29 cellular contexts compared by ENCODE assay signal in the genomic region with DNA sequence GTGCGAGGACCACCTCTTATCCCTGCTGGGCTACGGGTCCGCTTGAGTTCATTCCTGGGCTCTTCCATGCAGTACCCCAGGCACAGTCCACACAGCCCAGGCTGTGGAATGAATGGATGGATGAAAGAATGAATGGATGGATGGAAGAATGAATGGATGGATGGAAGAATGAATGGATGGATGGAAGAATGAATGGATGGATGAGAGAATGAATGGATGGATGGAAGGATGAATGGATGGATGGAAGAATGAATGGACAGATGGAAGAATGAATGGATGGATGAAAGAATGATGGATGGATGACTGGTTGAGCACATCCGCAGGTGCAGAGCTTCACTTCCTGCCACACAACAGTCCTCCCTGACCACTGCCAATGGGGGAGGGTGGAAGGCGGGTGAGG.
"Had no signal": no experiment of that assay in that cellular context is flagged by ENCODE, and none has a peak within 500 bp of the region (broad histone marks: within the 10 kb centered on the region; RNA-seq: fewer than 3 reads in every experiment).

No MANE protein-coding gene starts in this region.

- H3K9me3 ChIP-seq: SJSA1, SK-N-SH had no signal

- H3K4me3 ChIP-seq: PC-9, SJSA1 had no signal

- H3K4me1 ChIP-seq: SJSA1 had no signal

- ATAC-seq: activated T-cell treated with anti-CD3 and anti-CD28 coated beads, Interleukin-2, amount 50 U/mL, for 4 hours had no signal

- DNase-seq: activated CD4-positive, alpha-beta memory T cell treated with anti-CD3 and anti-CD28 coated beads for 36 hours; activated CD4-positive, alpha-beta T cell treated with anti-CD3 and anti-CD28 coated beads for 4 hours; activated CD4-positive, alpha-beta T cell treated with anti-CD3 and anti-CD28 coated beads, Interleukin-2, amount 50 U/mL, for 1 hour; activated CD8-positive, alpha-beta memory T cell treated with anti-CD3 and anti-CD28 coated beads, Interleukin-2, amount 50 U/mL, for 4 hours; activated effector memory CD4-positive, alpha-beta T cell treated with Interleukin-2 at 50 U/mL for 16 hours; activated naive CD4-positive, alpha-beta T cell treated with anti-CD3 and anti-CD28 coated beads, Interleukin-2, amount 50 U/mL, for 16 hours; activated naive CD8-positive, alpha-beta T cell treated with anti-CD3 and anti-CD28 coated beads for 36 hours; activated T-cell treated with anti-CD3 and anti-CD28 coated beads for 4 hours; activated T-cell treated with anti-CD3 and anti-CD28 coated beads, Interleukin-2, amount 50 U/mL, for 4 hours; amniotic stem cell; brain microvascular endothelial cell; central memory CD4-positive, alpha-beta T cell; NCI-H1092 treated with DMSO at 0.1 percent for 48 hours; NCI-H1417; NCI-H146; NCI-H187; NCI-H2029 treated with DMSO at 0.1 percent for 48 hours; NCI-H2107; NCI-H2171; NCI-H510A; NCI-H526; NCI-H748 treated with DMSO at 0.1 percent for 48 hours; NK-92 treated with Interleukin-12 subunit alpha and Interleukin-12 subunit beta, amount 100 ng/mL, for 24 hours; PC-9; SHP77; SK-N-SH had no signal

- H3K4me3 Mint-ChIP-seq: activated CD4-positive, alpha-beta memory T cell treated with anti-CD3 and anti-CD28 coated beads for 36 hours; activated naive CD8-positive, alpha-beta T cell treated with anti-CD3 and anti-CD28 coated beads for 36 hours; activated T-cell treated with anti-CD3 and anti-CD28 coated beads, Interleukin-2, amount 50 U/mL, for 4 hours; T-helper 1 cell treated with Interleukin-12 subunit alpha and Interleukin-12 subunit beta and Interleukin-4 antibody, amounts not matched to agents 30 μg/mL and 1 μg/mL, for 36 hours; T-helper 2 cell treated with Interferon-gamma antibody and Interleukin-4, amounts not matched to agents 5 μg/mL and 100 μg/mL, for 36 hours had no signal

- H3K27me3 Mint-ChIP-seq: activated naive CD8-positive, alpha-beta T cell treated with anti-CD3 and anti-CD28 coated beads for 36 hours had no signal

- H3K27me3 ChIP-seq: brain microvascular endothelial cell, SJSA1 had no signal

- H3K27ac ChIP-seq: brain microvascular endothelial cell, PC-9, SJSA1 had no signal

- H3K36me3 ChIP-seq: SJSA1 had no signal

- H3K9me3 Mint-ChIP-seq: activated CD4-positive, alpha-beta memory T cell treated with anti-CD3 and anti-CD28 coated beads for 36 hours; activated naive CD8-positive, alpha-beta T cell treated with anti-CD3 and anti-CD28 coated beads for 36 hours; activated T-cell treated with anti-CD3 and anti-CD28 coated beads, Interleukin-2, amount 50 U/mL, for 4 hours; T-helper 1 cell treated with Interleukin-12 subunit alpha and Interleukin-12 subunit beta and Interleukin-4 antibody, amounts not matched to agents 30 μg/mL and 1 μg/mL, for 36 hours; T-helper 2 cell treated with Interferon-gamma antibody and Interleukin-4, amounts not matched to agents 5 μg/mL and 100 μg/mL, for 36 hours had no signal

- H3K27ac Mint-ChIP-seq: activated naive CD8-positive, alpha-beta T cell treated with anti-CD3 and anti-CD28 coated beads for 36 hours; T-helper 1 cell treated with Interleukin-12 subunit alpha and Interleukin-12 subunit beta and Interleukin-4 antibody, amounts not matched to agents 30 μg/mL and 1 μg/mL, for 36 hours; T-helper 2 cell treated with Interferon-gamma antibody and Interleukin-4, amounts not matched to agents 5 μg/mL and 100 μg/mL, for 36 hours had no signal
